Comparison of ENCODE assay signal across 8 cellular contexts in genomic region chr19:49489601-49490167, GRCh38. TPM values are rescaled to one million over a fixed set of nuclear protein-coding genes. Genes with fewer than 3 reads are reported as not detected.
DNase-seq lines count a peak whose midpoint lies in the region; ATAC-seq and TF ChIP-seq lines count a peak whose summit lies in the region.

No MANE protein-coding gene starts in this region.

- ATAC-seq in heart right ventricle (no peak), left ventricle myocardium superior (no peak), GM21619 (IDR thresholded peaks at IDR 0.05; ENCODE audit: unreplicated experiment) (no peak)
- peak; percentile 16 for ATAC-seq in activated CD8-positive, alpha-beta memory T cell treated with anti-CD3 and anti-CD28 coated beads, Interleukin-2, amount 10 ng/mL, durations not matched to agents 7 days and 5 days

- 62 to 64% methylated on average over 15 of the region's 15 CpGs for WGBS in heart right ventricle, 2 donors
- 92% methylated on average over 15 of the region's 15 CpGs for WGBS in thymus

- no peaks in the 10 kb centered on the region for H3K27me3 ChIP-seq in heart right ventricle
- no peaks in the 10 kb centered on the region for H3K27me3 ChIP-seq in iPS-20b (ENCODE audit: insufficient read depth, low read length)
- no peaks in the 10 kb centered on the region for H3K27me3 ChIP-seq in thymus (ENCODE audit: control insufficient read depth, insufficient read depth)

- intact Hi-C loops in heart right ventricle (cut with DNase I), result no loop called here
- intact Hi-C loops in left ventricle myocardium superior (cut with micrococcal nuclease), result no loop called here

- H3K27ac Mint-ChIP-seq in activated CD8-positive, alpha-beta memory T cell treated with anti-CD3 and anti-CD28 coated beads, Interleukin-2, amount 10 ng/mL, durations not matched to agents 7 days and 5 days, result peak overlapping the region; percentile 94

- peak overlapping the region; percentile 100 for H3K9ac ChIP-seq in iPS-20b (ENCODE audit: low read depth, low read length)

- H3K4me1 ChIP-seq in heart right ventricle (peaks cover 15 to 37% (median 29%) of the 10 kb centered on the region in 9 donors), iPS-20b (ENCODE audit: insufficient read depth, low read length) (peaks cover 5% of the 10 kb centered on the region), thymus (ENCODE audit: control insufficient read depth, insufficient read depth, low read length) (peaks cover 14% of the 10 kb centered on the region)

- H3K27me3 Mint-ChIP-seq in activated CD8-positive, alpha-beta memory T cell treated with anti-CD3 and anti-CD28 coated beads, Interleukin-2, amount 10 ng/mL, durations not matched to agents 7 days and 5 days, result no peaks in the 10 kb centered on the region

- H3K9me3 ChIP-seq in heart right ventricle, result no peaks in the 10 kb centered on the region
- no peaks in the 10 kb centered on the region for H3K9me3 ChIP-seq in iPS-20b (ENCODE audit: insufficient read depth, low read depth, low read length)
- no peaks in the 10 kb centered on the region for H3K9me3 ChIP-seq in thymus (ENCODE audit: control insufficient read depth)

- peaks cover 75% of the 10 kb centered on the region for H3K36me3 Mint-ChIP-seq in activated CD8-positive, alpha-beta memory T cell treated with anti-CD3 and anti-CD28 coated beads, Interleukin-2, amount 10 ng/mL, durations not matched to agents 7 days and 5 days

- peak overlapping the region; percentile 98 for H3K4me3 Mint-ChIP-seq in activated CD8-positive, alpha-beta memory T cell treated with anti-CD3 and anti-CD28 coated beads, Interleukin-2, amount 10 ng/mL, durations not matched to agents 7 days and 5 days

- CTCF ChIA-PET in activated CD8-positive, alpha-beta memory T cell treated with anti-CD3 and anti-CD28 coated beads, Interleukin-2, amount 10 ng/mL, durations not matched to agents 7 days and 5 days (lab: Charles Lee), result interaction anchor here (0.9 to 3.0 kb wide), 9 partner anchors 14 to 189 kb away, joined by 3 to 19 read pairs (median 6); partner anchors contain the start of genes FLT3LG, NOSIP and SCAF1

- peaks cover 12 to 64% (median 40%) of the 10 kb centered on the region in 9 donors for H3K36me3 ChIP-seq in heart right ventricle
- peaks cover 54% of the 10 kb centered on the region for H3K36me3 ChIP-seq in iPS-20b (ENCODE audit: insufficient read depth, low read depth, low read length)
- H3K36me3 ChIP-seq in thymus (ENCODE audit: control insufficient read depth, insufficient read depth), result peaks cover 51% of the 10 kb centered on the region

- H3K4me3 ChIP-seq in heart right ventricle, result peak overlapping the region in 8 of 10 donors; percentile 74 to 97 (median 91)
- H3K4me3 ChIP-seq in iPS-20b (ENCODE audit: low read length), result peak overlapping the region; percentile 94
- H3K4me3 ChIP-seq in thymus (ENCODE audit: low read length), result peak overlapping the region; percentile 80

- H3K9me3 Mint-ChIP-seq in activated CD8-positive, alpha-beta memory T cell treated with anti-CD3 and anti-CD28 coated beads, Interleukin-2, amount 10 ng/mL, durations not matched to agents 7 days and 5 days (ENCODE audit: low read depth), result no peaks in the 10 kb centered on the region

- no peak for TF ChIP-seq CTCF in heart right ventricle (IDR thresholded peaks at IDR 0.05)

- H3K27ac ChIP-seq in heart right ventricle (peak overlapping the region in 7 of 10 donors; percentile 85 to 95 (median 90)), iPS-20b (ENCODE audit: low read length) (peak overlapping the region; percentile 98), thymus (ENCODE audit: low read depth) (no peak overlapping the region)

- DNase-seq in heart right ventricle, result no peak
- no peak for DNase-seq in left ventricle myocardium superior
- peak; percentile 77 for DNase-seq in activated CD8-positive, alpha-beta memory T cell treated with anti-CD3 and anti-CD28 coated beads, Interleukin-2, amount 10 ng/mL, durations not matched to agents 7 days and 5 days
- DNase-seq in ecto neural progenitor cell (ENCODE audit: low spot score), result no peak
- DNase-seq in anterior cingulate cortex (lab: John Stamatoyannopoulos, UW), result no peak

- peaks cover 57% of the 10 kb centered on the region for H3K4me1 Mint-ChIP-seq in activated CD8-positive, alpha-beta memory T cell treated with anti-CD3 and anti-CD28 coated beads, Interleukin-2, amount 10 ng/mL, durations not matched to agents 7 days and 5 days

RNA-seq across cellular contexts. Expression of gene RPL13A, which starts 2.3 kb away (rescaled TPM):
- total RNA-seq in heart right ventricle, result 1,000 to 10,000 TPM; 1,171 to 1,844 (median 1,328) TPM
- polyA plus RNA-seq in heart right ventricle, result 1,000 to 10,000 TPM; 1,376 to 2,740 TPM
- 1,289 TPM for total RNA-seq in left ventricle myocardium superior
- 1,000 to 10,000 TPM; 2,143 to 2,523 TPM for total RNA-seq in activated CD8-positive, alpha-beta memory T cell treated with anti-CD3 and anti-CD28 coated beads, Interleukin-2, amount 10 ng/mL, durations not matched to agents 7 days and 5 days
- 4,231 TPM for polyA plus RNA-seq in thymus

RNA-seq across cellular contexts. Expression of gene RPS11, which starts 6.5 kb away (rescaled TPM):
- total RNA-seq in heart right ventricle, result 1,000 to 10,000 TPM in 4 of 10 donors, 100 to 1,000 TPM in 6; 739 to 1,152 (median 854) TPM
- 1,000 to 10,000 TPM; 2,102 to 3,642 TPM for polyA plus RNA-seq in heart right ventricle
- total RNA-seq in left ventricle myocardium superior, result 1,034 TPM
- 1,000 to 10,000 TPM; 1,876 to 2,018 TPM for total RNA-seq in activated CD8-positive, alpha-beta memory T cell treated with anti-CD3 and anti-CD28 coated beads, Interleukin-2, amount 10 ng/mL, durations not matched to agents 7 days and 5 days
- polyA plus RNA-seq in thymus, result 4,965 TPM

RNA-seq across cellular contexts. Expression of gene FLT3LG, which starts 15.7 kb away (rescaled TPM):
- 10 to 100 TPM in 1 of 10 donors, 1 to 10 TPM in 9; 1.6 to 14.8 (median 3.1) TPM for total RNA-seq in heart right ventricle
- polyA plus RNA-seq in heart right ventricle, result 10 to 100 TPM in 1 of 2 donors, 1 to 10 TPM in 1; 4.2 to 14.0 TPM
- total RNA-seq in left ventricle myocardium superior, result 5.9 TPM
- total RNA-seq in activated CD8-positive, alpha-beta memory T cell treated with anti-CD3 and anti-CD28 coated beads, Interleukin-2, amount 10 ng/mL, durations not matched to agents 7 days and 5 days, result 100 to 1,000 TPM; 112 to 151 TPM
- polyA plus RNA-seq in thymus, result 32.1 TPM

RNA-seq across cellular contexts. Expression of gene FCGRT, which starts 22.8 kb away (rescaled TPM):
- 100 to 1,000 TPM in 2 of 10 donors, 10 to 100 TPM in 8; 49.0 to 175 (median 71.4) TPM for total RNA-seq in heart right ventricle
- 10 to 100 TPM; 63.2 to 83.6 TPM for polyA plus RNA-seq in heart right ventricle
- 84.7 TPM for total RNA-seq in left ventricle myocardium superior
- 1 to 10 TPM; 2.1 to 7.9 TPM for total RNA-seq in activated CD8-positive, alpha-beta memory T cell treated with anti-CD3 and anti-CD28 coated beads, Interleukin-2, amount 10 ng/mL, durations not matched to agents 7 days and 5 days
- 166 TPM for polyA plus RNA-seq in thymus

RNA-seq across cellular contexts. Expression of gene ALDH16A1, which starts 36.7 kb away (rescaled TPM):
- total RNA-seq in heart right ventricle (10 to 100 TPM in 3 of 10 donors, 1 to 10 TPM in 7; 4.4 to 14.9 (median 7.4) TPM), left ventricle myocardium superior (11.5 TPM)
- polyA plus RNA-seq in heart right ventricle (10 to 100 TPM; 17.8 to 19.9 TPM), thymus (51.6 TPM)
- total RNA-seq in activated CD8-positive, alpha-beta memory T cell treated with anti-CD3 and anti-CD28 coated beads, Interleukin-2, amount 10 ng/mL, durations not matched to agents 7 days and 5 days, result 10 to 100 TPM; 37.2 to 45.2 TPM

Comparison
In these comparisons a context has a peak if more than half of its experiments do, and no peak if none do; other contexts are left out.
1. RNA of gene FLT3LG, which starts 15.7 kb away (total RNA-seq): 112 to 151 TPM in activated CD8-positive, alpha-beta memory T cell treated with anti-CD3 and anti-CD28 coated beads, Interleukin-2, amount 10 ng/mL, durations not matched to agents 7 days and 5 days; 5.9 TPM in left ventricle myocardium superior (single experiment) and 1.6 to 14.8 TPM in heart right ventricle; every median in the first group is over 4 times any median in the second.
2. Peak in every context shown above with its lines, with median percentiles within 50 percentile points of each other: H3K4me3 ChIP-seq.